8 cellular contexts compared by ENCODE assay signal in the genomic region with DNA sequence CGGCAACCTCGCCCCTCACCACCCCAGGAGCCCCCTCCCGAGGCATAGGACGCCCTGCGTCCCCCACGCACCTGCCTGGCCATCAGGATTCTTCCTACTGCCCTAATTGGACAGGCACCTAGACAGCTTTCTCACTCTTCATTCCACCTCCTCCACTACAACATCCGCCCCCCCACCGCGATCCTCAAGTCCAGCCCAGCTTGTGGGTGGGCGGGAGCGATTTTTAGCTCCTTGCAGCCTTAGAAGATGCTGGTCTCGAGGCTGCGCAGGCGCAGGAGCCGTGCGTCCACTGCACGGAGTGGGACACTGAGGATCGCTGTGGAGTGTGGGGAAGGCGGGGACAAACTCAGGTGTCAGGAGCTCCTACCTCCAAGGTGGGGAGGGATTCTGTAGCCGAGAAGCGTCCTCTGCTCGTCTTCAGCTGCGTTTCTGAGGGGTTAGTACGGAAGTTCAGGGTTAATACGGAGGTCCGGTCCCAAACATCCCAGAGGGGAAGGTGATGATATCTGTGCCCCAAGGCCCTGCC. TPM values are rescaled to one million over a fixed set of nuclear protein-coding genes. Genes with fewer than 3 reads are reported as not detected.
DNase-seq lines count a peak whose midpoint lies in the region; ATAC-seq, FAIRE-seq and TF ChIP-seq lines count a peak whose summit lies in the region.

TSS of gene RTBDN (minus strand) at position 162 of the 526 bp plus-strand sequence. CDS start 4,600 bp downstream, outside the sequence.

- POLR2A ChIA-PET in BJ (lab: Charles Lee): no interaction called here

- in situ Hi-C loops in astrocyte of the cerebellum (cut with HindIII; ENCODE audit: low sequenced_read_pairs): no loop called here

- no peaks in the 10 kb centered on the region for H3K9me3 ChIP-seq in HUES48 (ENCODE audit: control insufficient read depth, insufficient read depth, low read length)
- H3K9me3 ChIP-seq in mesodermal cell (ENCODE audit: control insufficient read depth, low read length): no peaks in the 10 kb centered on the region

- no peak for DNase-seq in BJ (ENCODE audit: low read depth)
- DNase-seq in astrocyte of the cerebellum (ENCODE audit: low read depth): no peak
- DNase-seq in DMS153 (lab: John Stamatoyannopoulos, UW): no peak
- DNase-seq in urothelium cell line (ENCODE audit: low spot score): no peak

- TF ChIP-seq CTCF in BJ (IDR thresholded peaks at IDR 0.05; ENCODE audit: insufficient read depth, low read depth, low read length) (no peak), astrocyte of the cerebellum (IDR thresholded peaks at IDR 0.05; ENCODE audit: low read depth, low read length, missing control alignments) (no peak)

- ATAC-seq in GM18861 (IDR thresholded peaks at IDR 0.05; ENCODE audit: unreplicated experiment): no peak
- ATAC-seq in GM18505 (IDR thresholded peaks at IDR 0.05; ENCODE audit: unreplicated experiment): no peak

- H3K4me3 ChIP-seq in BJ (ENCODE audit: low read depth, low read length) (peak within 1 kb of the TSS; percentile 44), HUES48 (ENCODE audit: low read depth, low read length) (peak within 1 kb of the TSS; percentile 71), astrocyte of the cerebellum (ENCODE audit: low read depth, low read length) (peak within 1 kb of the TSS; percentile 48), mesodermal cell (ENCODE audit: extremely low read depth, insufficient read depth, low read length, poor library complexity, severe bottlenecking) (peak within 1 kb of the TSS; percentile 58)

- no peak for FAIRE-seq in urothelium cell line (lab: Jason Lieb, UNC)

- WGBS in mesodermal cell (ENCODE audit: insufficient coverage in 2 of 2), 2 experiments: 15% methylated on average over 18 to 21 of the region's 26 CpGs

- H3K4me1 ChIP-seq in HUES48 (ENCODE audit: control insufficient read depth, insufficient read depth, low read length) (peaks cover 12% of the 10 kb centered on the region), mesodermal cell (ENCODE audit: control insufficient read depth, insufficient read depth, low read length, poor library complexity, severe bottlenecking) (peaks cover 2% of the 10 kb centered on the region)

- CTCF ChIA-PET in BJ (lab: Yijun Ruan, JAX): interaction anchor here (1.1 to 2.6 kb wide), 6 partner anchors 13 to 77 kb away, joined by 3 to 15 read pairs (median 5); no protein-coding TSS in a partner anchor

- no peak for TF ChIP-seq POLR2A in GM18505 (IDR thresholded peaks at IDR 0.05; ENCODE audit: borderline replicate concordance, extremely low read depth, insufficient read depth, insufficient read length)

- H3K36me3 ChIP-seq in BJ (ENCODE audit: control insufficient read depth, insufficient read depth, low read length) (no peaks in the 10 kb centered on the region), HUES48 (ENCODE audit: control insufficient read depth, insufficient read depth, low read length) (no peaks in the 10 kb centered on the region), mesodermal cell (ENCODE audit: control insufficient read depth, insufficient read depth, low read length) (no peaks in the 10 kb centered on the region)

- H3K27ac ChIP-seq in HUES48 (ENCODE audit: low read depth, low read length): no peak within 1 kb of the TSS
- H3K27ac ChIP-seq in mesodermal cell (ENCODE audit: low read depth, low read length, severe bottlenecking): no peak within 1 kb of the TSS

- H3K27me3 ChIP-seq in BJ (ENCODE audit: control insufficient read depth, insufficient read depth, low read length): peaks cover 46% of the 10 kb centered on the region
- H3K27me3 ChIP-seq in HUES48 (ENCODE audit: control insufficient read depth, insufficient read depth, low read length): peaks cover 27% of the 10 kb centered on the region

- H3K9ac ChIP-seq in HUES48 (ENCODE audit: low read depth, low read length): no peak within 1 kb of the TSS

RNA-seq across cellular contexts. Expression of gene RTBDN, which starts in this region (rescaled TPM):
- polyA plus RNA-seq in BJ (2011; rRNA removed): 0.31 TPM in 1 of 2 replicates, not detected in the other
- not detected in 2 replicates for polyA minus RNA-seq in BJ (2011; rRNA and poly(A)+ RNA removed)
- 0.33 TPM for polyA plus RNA-seq in mesodermal cell (2013, experiment 1 of 2)
- polyA plus RNA-seq in mesodermal cell (2013, experiment 2 of 2): 0.46 TPM
